In genomic region chr1:218361298-218362065, GRCh38 we compare ENCODE assay signal across 8 cellular contexts. TPM values are rescaled to one million over a fixed set of nuclear protein-coding genes. Genes with fewer than 3 reads are reported as not detected.
DNase-seq lines count a peak whose midpoint lies in the region; ATAC-seq, FAIRE-seq and TF ChIP-seq lines count a peak whose summit lies in the region.

No MANE protein-coding gene starts in this region.

- DNase-seq in HT-29 (ENCODE audit: low spot score) (peak; percentile 52), SK-N-SH (peak; percentile 46), kidney epithelial cell (ENCODE audit: low read depth) (no peak), hippocampal formation (lab: John Stamatoyannopoulos, UW) (no peak), GM12892 (ENCODE audit: insufficient read length) (no peak)

- TF ChIP-seq EP300 in SK-N-SH (IDR thresholded peaks at IDR 0.05; ENCODE audit: borderline replicate concordance in 1 of 2, low read depth in 1 of 2, low read length in 1 of 2) = no peak

- TF ChIP-seq CTCF in C4-2B (conservative IDR thresholded peaks at IDR 0.05) (peak; percentile 44), SK-N-SH (IDR thresholded peaks at IDR 0.05) (peak; percentile 92), kidney epithelial cell (IDR thresholded peaks at IDR 0.05; ENCODE audit: insufficient read depth, low read length, poor library complexity, severe bottlenecking) (peak; percentile 71)

- WGBS in SK-N-SH (ENCODE audit: low lambda C conversion rate) = 89% methylated on average over 7 of the region's 7 CpGs

- peaks cover 2 to 4% of the 10 kb centered on the region in 2 experiments; a peak in 3 of 4 replicates for H3K4me1 ChIP-seq in SK-N-SH (ENCODE audit: control insufficient read depth in 1 of 2, insufficient read depth in 2 of 2, low read depth in 1 of 2, low read length in 1 of 2)

- no peaks in the 10 kb centered on the region for H3K27me3 ChIP-seq in SK-N-SH (ENCODE audit: insufficient read depth)
- no peaks in the 10 kb centered on the region for H3K27me3 ChIP-seq in kidney epithelial cell (ENCODE audit: control insufficient read depth, insufficient read depth, low read length)

- no peak overlapping the region; the same call in 1 of the 2 replicates for H2AFZ ChIP-seq in SK-N-SH (ENCODE audit: low read depth)

- H3K4me1 Mint-ChIP-seq in stimulated activated memory B cell treated with anti-CD40 and anti-IgM and Interleukin-4, amounts not matched to agents 10 μg/mL and 1 μg/mL and 100 μg/mL, for 72 hours = no peaks in the 10 kb centered on the region

- no peak overlapping the region for H3K27ac Mint-ChIP-seq in stimulated activated memory B cell treated with anti-CD40 and anti-IgM and Interleukin-4, amounts not matched to agents 10 μg/mL and 1 μg/mL and 100 μg/mL, for 72 hours

- no peaks in the 10 kb centered on the region for H3K36me3 Mint-ChIP-seq in stimulated activated memory B cell treated with anti-CD40 and anti-IgM and Interleukin-4, amounts not matched to agents 10 μg/mL and 1 μg/mL and 100 μg/mL, for 72 hours

- no peaks in the 10 kb centered on the region for H3K9me2 ChIP-seq in SK-N-SH

- peak overlapping the region; percentile 8; the same call in 1 of the 2 replicates for H3K9ac ChIP-seq in SK-N-SH

- TF ChIP-seq POLR2A in GM12892 (IDR thresholded peaks at IDR 0.05; ENCODE audit: low read depth, low read length) = no peak

- H3K4me3 ChIP-seq in SK-N-SH (ENCODE audit: low read depth in 2 of 2, low read length in 1 of 2) (no peak overlapping the region; a peak in 1 of 4 replicates), kidney epithelial cell (ENCODE audit: low read depth, low read length) (no peak overlapping the region)

- no peaks in the 10 kb centered on the region for H4K20me1 ChIP-seq in SK-N-SH (ENCODE audit: insufficient read depth)

- H3K27ac ChIP-seq in C4-2B (no peak overlapping the region), SK-N-SH (ENCODE audit: low read depth in 2 of 2, low read length in 1 of 2) (peak overlapping the region; percentile 51 to 60)

- POLR2A ChIA-PET in SK-N-SH (lab: Yijun Ruan, JAX) = no interaction called here

- H3K4me2 ChIP-seq in SK-N-SH = no peak overlapping the region

- ATAC-seq in HG03159 (IDR thresholded peaks at IDR 0.05; ENCODE audit: unreplicated experiment) = no peak
- ATAC-seq in stimulated activated memory B cell treated with anti-CD40 and anti-IgM and Interleukin-4, amounts not matched to agents 10 μg/mL and 1 μg/mL and 100 μg/mL, for 72 hours = no peak

- CTCF ChIA-PET in SK-N-SH (lab: Yijun Ruan, JAX) = interaction anchor here (0.7 to 1.0 kb wide), 3 partner anchors 18 to 705 kb away, joined by 3 to 4 read pairs (median 3); no protein-coding TSS in a partner anchor

- H3F3A ChIP-seq in SK-N-SH (replicated peaks; ENCODE audit: insufficient read depth) = no peaks in the 10 kb centered on the region

- no peaks in the 10 kb centered on the region for H3K27me3 Mint-ChIP-seq in stimulated activated memory B cell treated with anti-CD40 and anti-IgM and Interleukin-4, amounts not matched to agents 10 μg/mL and 1 μg/mL and 100 μg/mL, for 72 hours

- no peaks in the 10 kb centered on the region for H3K9me3 ChIP-seq in SK-N-SH

- H3K79me2 ChIP-seq in SK-N-SH (ENCODE audit: insufficient read depth) = peaks cover 2% of the 10 kb centered on the region; the same call in 1 of the 2 replicates

- no peaks in the 10 kb centered on the region for H3K36me3 ChIP-seq in SK-N-SH (replicated peaks in 1 of 2; ENCODE audit: control insufficient read depth in 1 of 2, insufficient read depth in 2 of 2, low read length in 1 of 2)
- no peaks in the 10 kb centered on the region for H3K36me3 ChIP-seq in kidney epithelial cell (ENCODE audit: control insufficient read depth, insufficient read depth, low read length)

- peak; percentile 92 for TF ChIP-seq RAD21 in SK-N-SH (IDR thresholded peaks at IDR 0.05; ENCODE audit: low read length)

- no peak overlapping the region for H3K4me3 Mint-ChIP-seq in stimulated activated memory B cell treated with anti-CD40 and anti-IgM and Interleukin-4, amounts not matched to agents 10 μg/mL and 1 μg/mL and 100 μg/mL, for 72 hours

- no peaks in the 10 kb centered on the region for H3K9me3 Mint-ChIP-seq in stimulated activated memory B cell treated with anti-CD40 and anti-IgM and Interleukin-4, amounts not matched to agents 10 μg/mL and 1 μg/mL and 100 μg/mL, for 72 hours

- no peak for FAIRE-seq in GM12892 (lab: Jason Lieb, UNC)

TF ChIP-seq in SK-N-SH, 30 proteins besides CTCF, POLR2A, EP300 and RAD21:
- TF ChIP-seq SMC3 (IDR thresholded peaks at IDR 0.05; ENCODE audit: low read depth, low read length) = peak; percentile 80
- no peak for TF ChIP-seq RXRA (IDR thresholded peaks at IDR 0.05; ENCODE audit: borderline replicate concordance, low read depth)
- TF ChIP-seq TEAD4 (IDR thresholded peaks at IDR 0.05; ENCODE audit: borderline replicate concordance, insufficient read depth) = no peak
- peak; percentile 40 for TF ChIP-seq TCF12 (IDR thresholded peaks at IDR 0.05)
- no peak for TF ChIP-seq RFX5 (IDR thresholded peaks at IDR 0.05; ENCODE audit: low read length)
TF ChIP-seq in SK-N-SH: peak in this region for 2.

RNA-seq across cellular contexts. Expression of gene TGFB2, which starts 16.3 kb away (rescaled TPM):
- total RNA-seq in HT-29 (2014; rRNA removed; shearing (Covaris generic)) = 2.3 and 2.5 TPM in 2 replicates
- polyA plus RNA-seq in SK-N-SH (2012; rRNA removed) = 2.4 and 3.8 TPM in 2 replicates
- 4.0 and 5.1 TPM in 2 replicates for polyA plus RNA-seq in SK-N-SH (2012; cell fraction: cytosol; rRNA removed)
- 2.6 and 7.2 TPM in 2 replicates for polyA plus RNA-seq in SK-N-SH (2012; cell fraction: nucleus; rRNA removed)
- total RNA-seq in kidney epithelial cell = 30.1 and 34.4 TPM in 2 replicates
- polyA plus RNA-seq in GM12892 (2012; ENCODE audit: missing spikeins) = not detected

Comparison
In these comparisons a context has a peak if more than half of its experiments do, and no peak if none do; other contexts are left out.
1. DNase-seq: peak in HT-29 (single experiment) and SK-N-SH (single experiment); none in kidney epithelial cell (single experiment), hippocampal formation (0 of 2) and GM12892 (single experiment).
2. Peak in every context shown above with its lines, with median percentiles within 50 percentile points of each other: CTCF ChIP-seq.